ENCODE assay signal across 1 cellular context in the genomic region with DNA sequence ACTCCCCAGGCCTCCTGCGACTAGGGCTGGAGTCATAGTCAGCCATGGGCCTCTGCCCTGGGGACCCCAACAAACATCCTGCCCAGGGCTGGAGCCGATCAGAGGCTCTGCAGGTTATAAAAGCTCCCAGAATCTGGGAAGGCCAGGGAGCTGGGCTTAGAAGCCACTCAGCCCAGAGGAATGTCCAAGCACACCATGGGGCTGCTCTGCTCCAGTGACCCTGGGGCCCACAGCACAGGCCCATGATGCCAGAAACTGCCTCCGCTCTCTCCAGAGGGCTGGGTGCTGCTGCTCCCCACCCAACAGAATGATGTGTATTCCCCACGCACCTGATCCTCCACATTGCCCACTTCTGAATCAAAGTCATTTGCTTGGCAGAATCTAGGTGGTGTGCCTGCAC.
TF ChIP-seq lines count a peak whose summit lies in the region.

No MANE protein-coding gene starts in this region.

TF ChIP-seq in IMR-90, 13 proteins besides CTCF, POLR2A, EP300 and RAD21 (continued from another document):
- TF ChIP-seq, protein P1, sequence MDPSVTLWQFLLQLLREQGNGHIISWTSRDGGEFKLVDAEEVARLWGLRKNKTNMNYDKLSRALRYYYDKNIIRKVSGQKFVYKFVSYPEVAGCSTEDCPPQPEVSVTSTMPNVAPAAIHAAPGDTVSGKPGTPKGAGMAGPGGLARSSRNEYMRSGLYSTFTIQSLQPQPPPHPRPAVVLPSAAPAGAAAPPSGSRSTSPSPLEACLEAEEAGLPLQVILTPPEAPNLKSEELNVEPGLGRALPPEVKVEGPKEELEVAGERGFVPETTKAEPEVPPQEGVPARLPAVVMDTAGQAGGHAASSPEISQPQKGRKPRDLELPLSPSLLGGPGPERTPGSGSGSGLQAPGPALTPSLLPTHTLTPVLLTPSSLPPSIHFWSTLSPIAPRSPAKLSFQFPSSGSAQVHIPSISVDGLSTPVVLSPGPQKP (IDR thresholded peaks at IDR 0.05; ENCODE audit: borderline replicate concordance, low read depth, low read length) = no peak
- TF ChIP-seq MAZ (IDR thresholded peaks at IDR 0.05; ENCODE audit: borderline replicate concordance, low read depth, low read length) (no peak), NFE2L2 (IDR thresholded peaks at IDR 0.05; ENCODE audit: low read depth, low read length) (no peak), RFX5 (IDR thresholded peaks at IDR 0.05; ENCODE audit: low read depth, low read length) (no peak), RCOR1 (IDR thresholded peaks at IDR 0.05; ENCODE audit: insufficient replicate concordance, low read length) (no peak), MXI1 (IDR thresholded peaks at IDR 0.05; ENCODE audit: borderline replicate concordance, low read depth, low read length) (no peak)
- TF ChIP-seq, protein P2, sequence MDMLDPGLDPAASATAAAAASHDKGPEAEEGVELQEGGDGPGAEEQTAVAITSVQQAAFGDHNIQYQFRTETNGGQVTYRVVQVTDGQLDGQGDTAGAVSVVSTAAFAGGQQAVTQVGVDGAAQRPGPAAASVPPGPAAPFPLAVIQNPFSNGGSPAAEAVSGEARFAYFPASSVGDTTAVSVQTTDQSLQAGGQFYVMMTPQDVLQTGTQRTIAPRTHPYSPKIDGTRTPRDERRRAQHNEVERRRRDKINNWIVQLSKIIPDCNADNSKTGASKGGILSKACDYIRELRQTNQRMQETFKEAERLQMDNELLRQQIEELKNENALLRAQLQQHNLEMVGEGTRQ (IDR thresholded peaks at IDR 0.05; ENCODE audit: low read depth, low read length) = no peak
